ENCODE assay signal across 8 cellular contexts in genomic region chr7:7969306-7970112, GRCh38. TPM values are rescaled to one million over a fixed set of nuclear protein-coding genes. Genes with fewer than 3 reads are reported as not detected.
DNase-seq lines count a peak whose midpoint lies in the region; ATAC-seq and TF ChIP-seq lines count a peak whose summit lies in the region.

No MANE protein-coding gene starts in this region.

- DNase-seq in 8988T (peak; percentile 51), GM13976 (ENCODE audit: low spot score) (peak; percentile 30), HuH-7 (ENCODE audit: low spot score) (peak; percentile 58), SK-MEL-5 (ENCODE audit: low read depth, low spot score) (peak; percentile 47), amniotic epithelial cell (ENCODE audit: low read depth) (peak; percentile 47), right cardiac atrium (peak; percentile 22 to 75 (median 69)), NCI-H1048 (lab: John Stamatoyannopoulos, UW) (no peak)

- in situ Hi-C loops in GM13976 (cut with MboI; ENCODE audit: low sequenced_read_pairs, unreplicated experiment), result loop anchor here (10.0 kb wide), 2 partner anchors 155 to 215 kb away; no protein-coding TSS in a partner anchor
- in situ Hi-C loops in SK-MEL-5 (cut with HindIII; ENCODE audit: low pct_unique_long_range_greater_than_20kb, low sequenced_read_pairs), result no loop called here

- H3K36me3 ChIP-seq in rectal smooth muscle tissue (ENCODE audit: control insufficient read depth, insufficient read depth, low read length), result no peaks in the 10 kb centered on the region

- no peaks in the 10 kb centered on the region for H3K9me3 ChIP-seq in right cardiac atrium (ENCODE audit: control insufficient read depth, low read length)

- no peaks in the 10 kb centered on the region for H3K4me1 ChIP-seq in right cardiac atrium (ENCODE audit: control insufficient read depth, insufficient read depth, low read length)
- peaks cover 5% of the 10 kb centered on the region for H3K4me1 ChIP-seq in rectal smooth muscle tissue (ENCODE audit: control insufficient read depth, insufficient read depth, low read length)

- H3K4me3 ChIP-seq in right cardiac atrium (ENCODE audit: low read length), result peak overlapping the region; percentile 79
- peak overlapping the region; percentile 95 for H3K4me3 ChIP-seq in rectal smooth muscle tissue (ENCODE audit: low read length)

- intact Hi-C loops in right cardiac atrium (cut with DNase I), result loop anchor here in 1 of 4 donors (10.0 kb wide), 1 partner anchor 315 kb away; no protein-coding TSS in a partner anchor

- peak overlapping the region; percentile 68 for H3K27ac ChIP-seq in right cardiac atrium (ENCODE audit: low read length)
- H3K27ac ChIP-seq in rectal smooth muscle tissue (ENCODE audit: low read depth, low read length), result peak overlapping the region; percentile 93

- ATAC-seq in right cardiac atrium, result no peak

- H3K9ac ChIP-seq in rectal smooth muscle tissue (ENCODE audit: low read length), result peak overlapping the region; percentile 73

- H3K27me3 ChIP-seq in right cardiac atrium (ENCODE audit: control insufficient read depth, insufficient read depth), result no peaks in the 10 kb centered on the region
- no peaks in the 10 kb centered on the region for H3K27me3 ChIP-seq in rectal smooth muscle tissue (ENCODE audit: control insufficient read depth, insufficient read depth, low read length)

- WGBS in right cardiac atrium, result under 1% methylated on average over 91 of the region's 91 CpGs

- no peak for TF ChIP-seq CTCF in GM13976 (IDR thresholded peaks at IDR 0.05; ENCODE audit: borderline replicate concordance, control extremely low read depth, extremely low read depth, insufficient read depth, missing control alignments)

RNA-seq across cellular contexts. Expression of gene GLCCI1, which starts 0.9 kb away (rescaled TPM):
- 3.2 and 3.9 TPM in 2 replicates for total RNA-seq in SK-MEL-5 (2014; rRNA removed; shearing (Covaris generic))
- polyA plus RNA-seq in SK-MEL-5 (2015; cell fraction: cytosol; rRNA removed), result 4.8 and 13.1 TPM in 2 replicates
- 13.1 and 19.6 TPM in 2 replicates for polyA plus RNA-seq in SK-MEL-5 (2015; cell fraction: nucleus; rRNA removed)
- total RNA-seq in right cardiac atrium, result 1 to 10 TPM; 4.7 to 8.3 (median 6.8) TPM
- 2.0 TPM for polyA plus RNA-seq in right cardiac atrium
